Comparison of ENCODE assay signal across 8 cellular contexts in the genomic region with DNA sequence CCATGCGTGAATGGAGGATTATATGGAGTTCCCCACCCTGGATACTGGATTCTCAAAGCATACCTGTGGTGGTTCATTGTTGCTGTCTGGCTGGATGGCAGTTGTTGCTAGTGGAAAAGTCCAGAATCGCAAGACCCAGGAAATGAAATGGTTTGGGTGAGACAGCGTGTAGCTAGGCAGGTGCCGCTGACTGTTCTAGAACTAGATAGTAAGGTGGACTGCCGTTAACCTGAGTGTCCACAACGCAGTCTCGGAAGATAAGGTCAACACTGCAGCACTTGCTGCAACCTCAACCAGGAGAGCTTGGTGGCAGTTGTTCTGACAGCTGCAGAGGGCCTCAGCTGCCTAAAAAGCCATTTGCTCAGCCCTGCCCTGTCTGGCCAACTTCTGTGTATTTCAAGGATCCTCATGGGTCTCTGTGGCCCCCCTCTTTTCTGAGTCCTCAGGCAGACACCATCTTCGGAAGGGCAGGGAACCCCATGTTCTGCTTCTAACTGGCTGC. TPM values are rescaled to one million over a fixed set of nuclear protein-coding genes. Genes with fewer than 3 reads are reported as not detected.
DNase-seq lines count a peak whose midpoint lies in the region; ATAC-seq, FAIRE-seq and TF ChIP-seq lines count a peak whose summit lies in the region.

No MANE protein-coding gene starts in this region.

- no peak overlapping the region for H3K4me3 ChIP-seq in GM12878
- H3K4me3 ChIP-seq in muscle layer of colon (ENCODE audit: low read depth in 1 of 2, low read length in 2 of 2), result peak overlapping the region in 1 of 2 donors; percentile 5
- H3K4me3 ChIP-seq in tibial nerve, result no peak overlapping the region

- no peak for TF ChIP-seq CTCF in GM12878 (IDR thresholded peaks at IDR 0.05 in 2 of 3, conservative IDR thresholded peaks at IDR 0.05 in 1 of 3; ENCODE audit: control insufficient read depth in 2 of 3, extremely low read depth in 1 of 3, insufficient read depth in 1 of 3, low read depth in 3 of 3, low read length in 3 of 3)
- no peak for TF ChIP-seq CTCF in tibial nerve (IDR thresholded peaks at IDR 0.05)

- TSS peak; percentile 93 for BruUV-seq in GM12878 (replicated peaks; lab: Mats Ljungman, UMichigan)

- peak overlapping the region; percentile 4; the same call in 1 of the 2 replicates for H3K9ac ChIP-seq in GM12878 (ENCODE audit: control insufficient read depth, insufficient read depth, low read length)
- no peak overlapping the region for H3K9ac ChIP-seq in muscle layer of colon (ENCODE audit: low read length)

- TF ChIP-seq RAD21 in GM12878 (IDR thresholded peaks at IDR 0.05; ENCODE audit: insufficient read depth, low read depth, low read length), result no peak

- H3K4me1 ChIP-seq in GM12878 (ENCODE audit: control insufficient read depth, insufficient read depth, low read length) (peaks cover 50% of the 10 kb centered on the region), muscle layer of colon (ENCODE audit: insufficient read depth, low read length) (peaks cover 71% of the 10 kb centered on the region), tibial nerve (peaks cover 3 to 81% (median 69%) of the 10 kb centered on the region in 4 donors)

- H3K27ac ChIP-seq in GM12878 (ENCODE audit: control insufficient read depth, insufficient read depth) (no peak overlapping the region; the same call in 1 of the 2 replicates), muscle layer of colon (ENCODE audit: low read depth, low read length) (peak overlapping the region; percentile 99), tibial nerve (peak overlapping the region; percentile 83 to 99 (median 91))

- H4K20me1 ChIP-seq in GM12878 (ENCODE audit: control insufficient read depth, insufficient read depth), result no peaks in the 10 kb centered on the region

- TF ChIP-seq EP300 in GM12878 (IDR thresholded peaks at IDR 0.05; ENCODE audit: borderline replicate concordance in 1 of 2, control insufficient read depth in 1 of 2, low read depth in 2 of 2, low read length in 2 of 2) (no peak), tibial nerve (IDR thresholded peaks at IDR 0.05) (no peak)

- no peak for DNase-seq in activated CD4-positive, alpha-beta T cell treated with anti-CD3 and anti-CD28 coated beads, Interleukin-2, amount 10 ng/mL, durations not matched to agents 24 days and 14 days
- DNase-seq in activated CD4-positive, alpha-beta T cell treated with anti-CD3 and anti-CD28 coated beads, Interleukin-2, amount 10 ng/mL, durations not matched to agents 7 days and 5 days, result no peak
- DNase-seq in GM12878 (ENCODE audit: low read depth, low spot score) (no peak), tibial nerve (ENCODE audit: low spot score in 2 of 2) (no peak), NCI-H1105 (lab: John Stamatoyannopoulos, UW) (no peak)
- DNase-seq in activated CD4-positive, CD25-positive, alpha-beta regulatory T cell treated with anti-CD3 and anti-CD28 coated beads, Interleukin-2, amount 50 U/mL, for 72 hours, result no peak

- H3K36me3 ChIP-seq in GM12878 (ENCODE audit: control insufficient read depth in 2 of 2, insufficient read depth in 2 of 2, low read length in 1 of 2) (no peaks in the 10 kb centered on the region), muscle layer of colon (ENCODE audit: insufficient read depth, low read length) (no peaks in the 10 kb centered on the region), tibial nerve (no peaks in the 10 kb centered on the region)

- TF ChIP-seq POLR2A in GM12878 (IDR thresholded peaks at IDR 0.05; ENCODE audit: low read depth, low read length) (no peak), tibial nerve (IDR thresholded peaks at IDR 0.05) (no peak)

- H3K4me2 ChIP-seq in GM12878 (ENCODE audit: control insufficient read depth, insufficient read depth), result peak overlapping the region; percentile 49

- no peaks in the 10 kb centered on the region for H3K79me2 ChIP-seq in GM12878 (ENCODE audit: control insufficient read depth, insufficient read depth, low read length)

- H3K27me3 ChIP-seq in GM12878 (replicated peaks in 1 of 2; ENCODE audit: control insufficient read depth in 2 of 2, insufficient read depth in 2 of 2, low read length in 1 of 2) (no peaks in the 10 kb centered on the region), muscle layer of colon (ENCODE audit: control insufficient read depth in 1 of 2, insufficient read depth in 2 of 2, low read length in 2 of 2) (no peaks in the 10 kb centered on the region), tibial nerve (no peaks in the 10 kb centered on the region)

- H3K9me3 Mint-ChIP-seq in activated CD4-positive, alpha-beta T cell treated with anti-CD3 and anti-CD28 coated beads, Interleukin-2, amount 10 ng/mL, durations not matched to agents 24 days and 14 days, result no peaks in the 10 kb centered on the region
- H3K9me3 Mint-ChIP-seq in activated CD4-positive, alpha-beta T cell treated with anti-CD3 and anti-CD28 coated beads, Interleukin-2, amount 10 ng/mL, durations not matched to agents 7 days and 5 days, result no peaks in the 10 kb centered on the region

- H3K4me1 Mint-ChIP-seq in activated CD4-positive, alpha-beta T cell treated with anti-CD3 and anti-CD28 coated beads, Interleukin-2, amount 10 ng/mL, durations not matched to agents 24 days and 14 days, result peaks cover 59% of the 10 kb centered on the region
- H3K4me1 Mint-ChIP-seq in activated CD4-positive, alpha-beta T cell treated with anti-CD3 and anti-CD28 coated beads, Interleukin-2, amount 10 ng/mL, durations not matched to agents 7 days and 5 days, result peaks cover 76% of the 10 kb centered on the region

- FAIRE-seq in GM12878 (lab: Jason Lieb, UNC), result no peak

- RAD21 ChIA-PET in GM12878 (lab: Charles Lee; ENCODE audit: unreplicated experiment), result interaction anchor here (1.0 to 7.7 kb wide), 14 partner anchors 8 to 168 kb away, joined by 3 to 125 read pairs (median 9); a partner anchor contains a TSS

- POLR2A ChIA-PET in activated CD4-positive, alpha-beta T cell treated with anti-CD3 and anti-CD28 coated beads, Interleukin-2, amount 10 ng/mL, durations not matched to agents 7 days and 5 days (lab: Charles Lee), result no interaction called here
- POLR2A ChIA-PET in GM12878 (lab: Charles Lee), result interaction anchor here (0.6 to 10.4 kb wide), 11 partner anchors 9 to 101 kb away, joined by 3 to 173 read pairs (median 4); a partner anchor contains a TSS

- H3K36me3 Mint-ChIP-seq in activated CD4-positive, alpha-beta T cell treated with anti-CD3 and anti-CD28 coated beads, Interleukin-2, amount 10 ng/mL, durations not matched to agents 24 days and 14 days (ENCODE audit: low read depth), result no peaks in the 10 kb centered on the region
- H3K36me3 Mint-ChIP-seq in activated CD4-positive, alpha-beta T cell treated with anti-CD3 and anti-CD28 coated beads, Interleukin-2, amount 10 ng/mL, durations not matched to agents 7 days and 5 days (ENCODE audit: low read depth), result no peaks in the 10 kb centered on the region

- H3K27ac Mint-ChIP-seq in activated CD4-positive, alpha-beta T cell treated with anti-CD3 and anti-CD28 coated beads, Interleukin-2, amount 10 ng/mL, durations not matched to agents 24 days and 14 days, result peak overlapping the region; percentile 79
- H3K27ac Mint-ChIP-seq in activated CD4-positive, alpha-beta T cell treated with anti-CD3 and anti-CD28 coated beads, Interleukin-2, amount 10 ng/mL, durations not matched to agents 7 days and 5 days, result no peak overlapping the region

- intact Hi-C loops in activated CD4-positive, alpha-beta T cell treated with anti-CD3 and anti-CD28 coated beads, Interleukin-2, amount 10 ng/mL, durations not matched to agents 24 days and 14 days (cut with micrococcal nuclease), result loop anchor here (2.0 to 5.0 kb wide), 4 partner anchors 232 to 413 kb away; a partner anchor contains a TSS
- intact Hi-C loops in GM12878 (cut with micrococcal nuclease; ENCODE audit: unreplicated experiment), result no loop called here

- H2AFZ ChIP-seq in GM12878 (ENCODE audit: control insufficient read depth, low read depth, low read length), result no peak overlapping the region

- CTCF ChIA-PET in activated CD4-positive, alpha-beta T cell treated with anti-CD3 and anti-CD28 coated beads, Interleukin-2, amount 10 ng/mL, durations not matched to agents 7 days and 5 days (lab: Charles Lee), result interaction anchor here (0.7 to 6.9 kb wide), 6 partner anchors 10 to 130 kb away, joined by 3 to 40 read pairs (median 4); no protein-coding TSS in a partner anchor
- CTCF ChIA-PET in GM12878 (lab: Yijun Ruan, JAX), result interaction anchor here (0.8 to 8.9 kb wide), 13 partner anchors 9 to 167 kb away, joined by 3 to 72 read pairs (median 4); a partner anchor contains a TSS

- ATAC-seq in GM12878 (no peak), GM21825 (IDR thresholded peaks at IDR 0.05; ENCODE audit: unreplicated experiment) (no peak)

- 89% methylated on average over 8 of the region's 8 CpGs for WGBS in GM12878 (ENCODE audit: insufficient coverage, insufficient replicate concordance, low lambda C conversion rate, missing lambda C conversion rate)
- WGBS in tibial nerve, 2 donors, result 57 to 60% methylated on average over 8 of the region's 8 CpGs

- H3K9me3 ChIP-seq in GM12878 (replicated peaks; ENCODE audit: control insufficient read depth, insufficient read depth, low read length), result no peaks in the 10 kb centered on the region
- no peaks in the 10 kb centered on the region for H3K9me3 ChIP-seq in muscle layer of colon (ENCODE audit: low read length)
- H3K9me3 ChIP-seq in tibial nerve, result no peaks in the 10 kb centered on the region

- peak overlapping the region; percentile 51 for H3K4me3 Mint-ChIP-seq in activated CD4-positive, alpha-beta T cell treated with anti-CD3 and anti-CD28 coated beads, Interleukin-2, amount 10 ng/mL, durations not matched to agents 24 days and 14 days
- H3K4me3 Mint-ChIP-seq in activated CD4-positive, alpha-beta T cell treated with anti-CD3 and anti-CD28 coated beads, Interleukin-2, amount 10 ng/mL, durations not matched to agents 7 days and 5 days, result no peak overlapping the region

- SMC1A ChIA-PET in GM12878 (lab: Charles Lee; ENCODE audit: uncharacterized antibody, unreplicated experiment), result interaction anchor here (0.6 to 8.4 kb wide), 21 partner anchors 8 to 176 kb away, joined by 3 to 172 read pairs (median 4); a partner anchor contains a TSS

- in situ Hi-C loops in GM12878 (cut with MboI), result loop anchor here (5.0 kb wide), 1 partner anchor 82 kb away; no protein-coding TSS in a partner anchor

- H3K27me3 Mint-ChIP-seq in activated CD4-positive, alpha-beta T cell treated with anti-CD3 and anti-CD28 coated beads, Interleukin-2, amount 10 ng/mL, durations not matched to agents 24 days and 14 days, result no peaks in the 10 kb centered on the region
- no peaks in the 10 kb centered on the region for H3K27me3 Mint-ChIP-seq in activated CD4-positive, alpha-beta T cell treated with anti-CD3 and anti-CD28 coated beads, Interleukin-2, amount 10 ng/mL, durations not matched to agents 7 days and 5 days

RNA-seq across cellular contexts. Expression of a gene that starts 15.5 kb away (rescaled TPM):
- total RNA-seq in activated CD4-positive, alpha-beta T cell treated with anti-CD3 and anti-CD28 coated beads, Interleukin-2, amount 10 ng/mL, durations not matched to agents 24 days and 14 days, result 32.8 and 34.8 TPM in 2 replicates
- total RNA-seq in activated CD4-positive, alpha-beta T cell treated with anti-CD3 and anti-CD28 coated beads, Interleukin-2, amount 10 ng/mL, durations not matched to agents 7 days and 5 days, result 10 to 100 TPM; 26.0 to 29.9 TPM
- 24.2 and 27.6 TPM in 2 replicates for total RNA-seq in GM12878 (2013; cell fraction: nucleolus; rRNA removed)
- total RNA-seq in GM12878 (2014; rRNA removed), result 19.1 and 22.8 TPM in 2 replicates
- 2.8 and 3.4 TPM in 2 replicates for total RNA-seq in GM12878 (2014; rRNA removed; fragmentation: Illumina TruSeq; extraction: Trizol)
- total RNA-seq in GM12878 (2021), result 33.3 and 34.5 TPM in 2 replicates
- polyA plus RNA-seq in GM12878 (2011; ENCODE audit: low read depth), result 3.2 TPM
- 8.3 and 9.7 TPM in 2 replicates for polyA plus RNA-seq in GM12878 (2011; rRNA removed)
- polyA plus RNA-seq in GM12878 (2011; cell fraction: cytosol; rRNA removed), result 11.4 and 14.5 TPM in 2 replicates
- 25.0 and 34.8 TPM in 2 replicates for polyA plus RNA-seq in GM12878 (2011; cell fraction: nucleus; rRNA removed)
- 13.7 and 15.9 TPM in 2 replicates for polyA plus RNA-seq in GM12878 (2012)
- 1.6 and 2.9 TPM in 2 replicates for polyA plus RNA-seq in GM12878 (2014; fragmentation: Illumina TruSeq; extraction: Trizol)
- polyA plus RNA-seq in GM12878 (2014; fragmentation: Nextera tagmentation; extraction: Ambion mirVana), result 1 to 10 TPM; 1.2 to 1.9 TPM
- polyA plus RNA-seq in GM12878 (2014; rRNA removed), result 11.6 and 14.4 TPM in 2 replicates
- polyA plus RNA-seq in GM12878 (2016; fragmentation: Nextera tagmentation; extraction: Ambion mirVana), result 1 to 10 TPM; 1.4 to 2.3 TPM
- 7.2 and 13.4 TPM in 2 replicates for polyA minus RNA-seq in GM12878 (2011; rRNA and poly(A)+ RNA removed)
- 19.1 and 23.4 TPM in 2 replicates for polyA minus RNA-seq in GM12878 (2011; cell fraction: cytosol; rRNA and poly(A)+ RNA removed)
- 16.6 and 29.0 TPM in 2 replicates for polyA minus RNA-seq in GM12878 (2011; cell fraction: nucleus; rRNA and poly(A)+ RNA removed)
- 10 to 100 TPM; 52.4 to 69.2 (median 60.7) TPM for total RNA-seq in tibial nerve

RNA-seq across cellular contexts. Expression of a gene that starts 54.0 kb away (rescaled TPM):
- total RNA-seq in activated CD4-positive, alpha-beta T cell treated with anti-CD3 and anti-CD28 coated beads, Interleukin-2, amount 10 ng/mL, durations not matched to agents 24 days and 14 days, result 12.7 and 14.0 TPM in 2 replicates
- total RNA-seq in activated CD4-positive, alpha-beta T cell treated with anti-CD3 and anti-CD28 coated beads, Interleukin-2, amount 10 ng/mL, durations not matched to agents 7 days and 5 days, result 10 to 100 TPM; 14.4 to 15.1 TPM
- total RNA-seq in GM12878 (2013; cell fraction: nucleolus; rRNA removed), result 57.9 and 60.2 TPM in 2 replicates
- total RNA-seq in GM12878 (2014; rRNA removed) (19.8 and 24.7 TPM in 2 replicates), GM12878 (2014; rRNA removed; fragmentation: Illumina TruSeq; extraction: Trizol) (16.3 and 17.2 TPM in 2 replicates), GM12878 (2021) (17.7 and 20.3 TPM in 2 replicates), tibial nerve (10 to 100 TPM; 38.1 to 76.7 (median 41.5) TPM)
- 6.8 TPM for polyA plus RNA-seq in GM12878 (2011; ENCODE audit: low read depth)
- polyA plus RNA-seq in GM12878 (2011; rRNA removed) (29.5 and 35.3 TPM in 2 replicates), GM12878 (2014; fragmentation: Illumina TruSeq; extraction: Trizol) (17.0 and 20.8 TPM in 2 replicates), GM12878 (2014; fragmentation: Nextera tagmentation; extraction: Ambion mirVana) (1 to 10 TPM; 5.6 to 6.6 TPM), GM12878 (2014; rRNA removed) (14.5 and 16.8 TPM in 2 replicates), GM12878 (2016; fragmentation: Nextera tagmentation; extraction: Ambion mirVana) (10 to 100 TPM; 11.9 to 14.4 TPM)
- 23.3 and 24.7 TPM in 2 replicates for polyA plus RNA-seq in GM12878 (2011; cell fraction: cytosol; rRNA removed)
- polyA plus RNA-seq in GM12878 (2011; cell fraction: nucleus; rRNA removed), result 18.1 and 20.6 TPM in 2 replicates
- polyA plus RNA-seq in GM12878 (2012), result 6.9 and 9.0 TPM in 2 replicates
- 27.8 and 31.7 TPM in 2 replicates for polyA minus RNA-seq in GM12878 (2011; rRNA and poly(A)+ RNA removed)
- 10.4 and 11.5 TPM in 2 replicates for polyA minus RNA-seq in GM12878 (2011; cell fraction: cytosol; rRNA and poly(A)+ RNA removed)
- 8.9 and 10.4 TPM in 2 replicates for polyA minus RNA-seq in GM12878 (2011; cell fraction: nucleus; rRNA and poly(A)+ RNA removed)
